Comparison of ENCODE assay signal across 9 cellular contexts in the genomic region with DNA sequence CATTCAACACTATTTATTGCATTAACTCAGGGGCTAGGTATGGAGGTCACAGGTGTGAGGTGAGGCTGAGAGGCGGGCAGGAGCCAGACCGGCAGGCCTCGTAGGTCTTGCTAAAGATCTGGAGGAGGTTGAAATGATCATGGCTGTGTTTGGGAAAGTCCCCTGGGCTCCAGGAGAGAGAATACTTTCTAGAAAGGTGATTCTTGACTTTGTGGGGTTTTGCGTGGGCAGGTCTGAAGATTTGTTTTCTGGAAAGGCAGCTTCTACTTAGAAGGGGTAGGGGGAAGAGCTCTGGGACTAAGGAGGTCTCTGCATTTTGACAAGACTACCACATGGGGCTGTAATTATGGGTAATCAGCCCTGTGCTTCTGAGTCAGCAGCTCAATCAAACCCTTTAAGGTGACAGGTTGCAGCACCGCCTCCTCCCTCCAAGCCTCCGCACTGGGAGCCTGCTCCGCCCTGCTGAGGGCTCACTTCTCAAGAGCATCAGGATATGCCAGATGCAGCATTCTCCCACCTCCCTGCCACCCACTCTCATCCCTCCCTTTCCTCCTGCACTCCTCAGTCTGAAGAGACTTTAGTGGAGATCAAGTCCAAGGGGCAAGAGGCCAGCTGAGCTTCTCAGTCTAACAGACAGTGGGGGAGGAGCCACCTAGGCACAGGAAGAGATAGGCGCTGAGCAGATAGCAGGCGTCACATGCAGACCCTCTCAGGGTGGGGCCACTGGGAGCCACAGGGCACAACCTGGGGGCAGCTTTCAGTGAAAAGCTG. TPM values are rescaled to one million over a fixed set of nuclear protein-coding genes. Genes with fewer than 3 reads are reported as not detected.
DNase-seq lines count a peak whose midpoint lies in the region; ATAC-seq and TF ChIP-seq lines count a peak whose summit lies in the region.
"Had no signal": no experiment of that assay in that cellular context is flagged by ENCODE, and none has a peak within 500 bp of the region (broad histone marks: within the 10 kb centered on the region; RNA-seq: fewer than 3 reads in every experiment).

No MANE protein-coding gene starts in this region.

- no peak for ATAC-seq in GM18517 (IDR thresholded peaks at IDR 0.05; ENCODE audit: unreplicated experiment)
- ATAC-seq in naive thymus-derived CD8-positive, alpha-beta T cell, result no peak

- H3K4me3 Mint-ChIP-seq in naive thymus-derived CD8-positive, alpha-beta T cell, result no peak overlapping the region

- H3K36me3 ChIP-seq in OCI-LY7 (ENCODE audit: insufficient read depth, low read length), result no peaks in the 10 kb centered on the region

- no peak overlapping the region for H2AFZ ChIP-seq in OCI-LY7 (ENCODE audit: low read length)

- intact Hi-C loops in posterior vena cava (cut with DNase I), result no loop called here
- intact Hi-C loops in OCI-LY7 (cut with micrococcal nuclease; ENCODE audit: unreplicated experiment), result no loop called here

- no peak overlapping the region for H3K4me3 ChIP-seq in coronary artery
- no peak overlapping the region for H3K4me3 ChIP-seq in OCI-LY7 (ENCODE audit: low read depth, low read length, poor library complexity, severe bottlenecking)

- H3K27ac ChIP-seq in coronary artery (peak overlapping the region; percentile 8 to 71), OCI-LY7 (ENCODE audit: low read depth, low read length, poor library complexity, severe bottlenecking) (no peak overlapping the region)

- no peak overlapping the region for H3K4me2 ChIP-seq in OCI-LY7 (ENCODE audit: low read length)
- H3K4me2 ChIP-seq: SK-N-SH had no signal

- no peaks in the 10 kb centered on the region for H3K9me3 ChIP-seq in OCI-LY7 (ENCODE audit: low read length)
- H3K9me3 ChIP-seq: SK-N-SH had no signal

- H3K9me3 Mint-ChIP-seq in naive thymus-derived CD8-positive, alpha-beta T cell, result no peaks in the 10 kb centered on the region

- CTCF ChIA-PET in OCI-LY7 (lab: Charles Lee; ENCODE audit: unreplicated experiment), result no interaction called here

- no peaks in the 10 kb centered on the region for H3K36me3 Mint-ChIP-seq in naive thymus-derived CD8-positive, alpha-beta T cell

- TF ChIP-seq CTCF in coronary artery (IDR thresholded peaks at IDR 0.05), result no peak
- TF ChIP-seq CTCF in OCI-LY7 (conservative IDR thresholded peaks at IDR 0.05; ENCODE audit: low read length), result no peak

- peaks cover 0 to 10% (median 5%) of the 10 kb centered on the region in 5 donors for H3K27me3 Mint-ChIP-seq in naive thymus-derived CD8-positive, alpha-beta T cell

- no peaks in the 10 kb centered on the region for H3K4me1 ChIP-seq in OCI-LY7 (ENCODE audit: insufficient read depth, low read length, poor library complexity, severe bottlenecking)

- no peaks in the 10 kb centered on the region for H3K9me2 ChIP-seq in OCI-LY7 (ENCODE audit: insufficient read depth, low read length)
- H3K9me2 ChIP-seq: SK-N-SH had no signal

- BruUV-seq in OCI-LY7 (replicated peaks; lab: Mats Ljungman, UMichigan), result no TSS peak

- no peaks in the 10 kb centered on the region for H4K20me1 ChIP-seq in OCI-LY7 (ENCODE audit: insufficient read depth, low read length)

- DNase-seq in D341Med (ENCODE audit: low spot score) (peak; percentile 29), NCI-H1436 (lab: John Stamatoyannopoulos, UW) (peak; percentile 82), coronary artery (ENCODE audit: low spot score) (no peak), posterior vena cava (ENCODE audit: low spot score) (peak; percentile 58), OCI-LY7 (ENCODE audit: low spot score) (no peak), midbrain (lab: John Stamatoyannopoulos, UW) (no peak)
- no peak for DNase-seq in naive thymus-derived CD8-positive, alpha-beta T cell
- DNase-seq: SK-N-SH had no signal

- POLR2A ChIA-PET in naive thymus-derived CD8-positive, alpha-beta T cell (lab: Charles Lee), result no interaction called here
- POLR2A ChIA-PET in OCI-LY7 (lab: Charles Lee), result no interaction called here

- H3K27ac Mint-ChIP-seq in naive thymus-derived CD8-positive, alpha-beta T cell, result peak overlapping the region in 1 of 10 donors; percentile 4

- no peaks in the 10 kb centered on the region for H3K4me1 Mint-ChIP-seq in naive thymus-derived CD8-positive, alpha-beta T cell

- no peaks in the 10 kb centered on the region for H3K79me2 ChIP-seq in OCI-LY7 (ENCODE audit: insufficient read depth, low read depth, low read length)

RNA-seq across cellular contexts. Expression of a gene that starts 30.5 kb away (rescaled TPM):
- total RNA-seq in posterior vena cava (10 to 100 TPM; 20.7 to 25.8 TPM), OCI-LY7 (2022) (6.3 and 7.9 TPM in 2 replicates)
- 1 to 10 TPM; 9.4 to 9.7 TPM for total RNA-seq in naive thymus-derived CD8-positive, alpha-beta T cell
- polyA plus RNA-seq in naive thymus-derived CD8-positive, alpha-beta T cell, result 1 to 10 TPM in 2 of 3 donors, under 1 TPM in 1; 0.98 to 2.2 (median 1.6) TPM
- 6.1 and 6.5 TPM in 2 replicates for total RNA-seq in OCI-LY7 (2014; rRNA removed; shearing (Covaris generic))

RNA-seq across cellular contexts. Expression of a gene that starts 56.5 kb away (rescaled TPM):
- total RNA-seq in posterior vena cava (under 1 TPM; 0.10 to 0.69 TPM), OCI-LY7 (2022) (not detected in 2 replicates)
- not detected for total RNA-seq in naive thymus-derived CD8-positive, alpha-beta T cell
- not detected for polyA plus RNA-seq in naive thymus-derived CD8-positive, alpha-beta T cell
- total RNA-seq in OCI-LY7 (2014; rRNA removed; shearing (Covaris generic)), result not detected in 2 replicates

Comparison
In these comparisons a context has a peak if more than half of its experiments do, and no peak if none do; other contexts are left out.
1. DNase-seq: peak in D341Med (single experiment), NCI-H1436 (single experiment) and posterior vena cava (single experiment); none in coronary artery (single experiment), naive thymus-derived CD8-positive, alpha-beta T cell (0 of 10), OCI-LY7 (single experiment) and midbrain (single experiment).